ENCODE assay signal across 17 cellular contexts in genomic region chr20:59748555-59749292, GRCh38.
DNase-seq lines count a peak whose midpoint lies in the region; ATAC-seq and TF ChIP-seq lines count a peak whose summit lies in the region.
"Had no signal": no experiment of that assay in that cellular context is flagged by ENCODE, and none has a peak within 500 bp of the region (broad histone marks: within the 10 kb centered on the region; RNA-seq: fewer than 3 reads in every experiment).

No MANE protein-coding gene starts in this region.

- H3K27me3 ChIP-seq in breast epithelium, result peaks cover 0 to 36% of the 10 kb centered on the region in 2 donors
- H3K27me3 ChIP-seq in mesenchymal stem cell (ENCODE audit: control insufficient read depth in 1 of 2, insufficient read depth in 1 of 2, low read length in 2 of 2), result peaks cover 0 to 36% of the 10 kb centered on the region in 2 experiments
- H3K27me3 ChIP-seq in thyroid gland, result no peaks in the 10 kb centered on the region
- H3K27me3 ChIP-seq in lower lobe of right lung (ENCODE audit: low read depth), result peaks cover 41% of the 10 kb centered on the region
- H3K27me3 ChIP-seq: cardiac muscle cell had no signal

- TF ChIP-seq CTCF in breast epithelium (IDR thresholded peaks at IDR 0.05) (no peak), MCF 10A (IDR thresholded peaks at IDR 0.05; ENCODE audit: unreplicated experiment) (no peak), cardiac fibroblast (IDR thresholded peaks at IDR 0.05; ENCODE audit: low read depth, low read length) (no peak), thyroid gland (IDR thresholded peaks at IDR 0.05) (no peak), lower lobe of right lung (IDR thresholded peaks at IDR 0.05) (no peak)

- BruUV-seq in MCF 10A (replicated peaks; lab: Mats Ljungman, UMichigan), result no TSS peak

- ATAC-seq in lower lobe of right lung, result no peak
- ATAC-seq: A549 had no signal

- H3K4me1 ChIP-seq in breast epithelium (no peaks in the 10 kb centered on the region), mesenchymal stem cell (ENCODE audit: control insufficient read depth, insufficient read depth, low read depth, low read length) (peaks cover 1% of the 10 kb centered on the region), thyroid gland (peaks cover 0 to 3% of the 10 kb centered on the region in 2 donors), lower lobe of right lung (peaks cover 16% of the 10 kb centered on the region)
- H3K4me1 ChIP-seq: A549, Caco-2 had no signal

- no peak overlapping the region for H4K91ac ChIP-seq in mesenchymal stem cell (ENCODE audit: low read length)

- no peak overlapping the region for H2BK12ac ChIP-seq in mesenchymal stem cell (ENCODE audit: low read length in 2 of 2)

- no peaks in the 10 kb centered on the region for H3K36me3 ChIP-seq in breast epithelium
- H3K36me3 ChIP-seq in mesenchymal stem cell (ENCODE audit: control insufficient read depth in 1 of 2, insufficient read depth in 2 of 2, low read depth in 1 of 2, low read length in 2 of 2), result no peaks in the 10 kb centered on the region
- no peaks in the 10 kb centered on the region for H3K36me3 ChIP-seq in thyroid gland
- no peaks in the 10 kb centered on the region for H3K36me3 ChIP-seq in lower lobe of right lung
- H3K36me3 ChIP-seq: cardiac muscle cell, heart right ventricle had no signal

- POLR2A ChIA-PET in MCF 10A (lab: Yijun Ruan, JAX), result interaction anchor here (0.7 kb wide), 2 partner anchors 96 to 928 kb away, joined by 3 read pairs; no protein-coding TSS in a partner anchor

- no peak overlapping the region for H3K18ac ChIP-seq in mesenchymal stem cell (ENCODE audit: low read depth in 1 of 2, low read length in 2 of 2)

- TF ChIP-seq POLR2A in breast epithelium (IDR thresholded peaks at IDR 0.05) (no peak), thyroid gland (IDR thresholded peaks at IDR 0.05) (no peak)

- H3K4me2 ChIP-seq in mesenchymal stem cell (ENCODE audit: low read length, poor library complexity, severe bottlenecking), result no peak overlapping the region
- H3K4me2 ChIP-seq: A549 had no signal

- H3K4me3 Mint-ChIP-seq in MCF 10A (ENCODE audit: unreplicated experiment), result no peak overlapping the region
- H3K4me3 Mint-ChIP-seq: IgD-negative memory B cell had no signal

- DNase-seq in breast epithelium (ENCODE audit: low spot score in 2 of 2), result peak in 1 of 2 donors; percentile 48
- DNase-seq in MCF 10A (ENCODE audit: unreplicated experiment), result no peak
- DNase-seq in cardiac fibroblast (ENCODE audit: low read depth in 2 of 2), result peak; percentile 3 to 34
- no peak for DNase-seq in mesenchymal stem cell
- peak; percentile 51 to 69 for DNase-seq in thyroid gland
- DNase-seq in activated naive CD4-positive, alpha-beta T cell treated with anti-CD3 and anti-CD28 coated beads, Interleukin-2, amount 50 U/mL, for 16 hours, result no peak
- no peak for DNase-seq in lower lobe of right lung
- DNase-seq in hippocampal formation (lab: John Stamatoyannopoulos, UW), result no peak
- DNase-seq: activated naive CD4-positive, alpha-beta T cell; Caco-2; NCI-H1105; NCI-H2227 treated with DMSO at 0.1 percent for 48 hours had no signal

- no peaks in the 10 kb centered on the region for H3K79me1 ChIP-seq in mesenchymal stem cell (replicated peaks; ENCODE audit: low read length, poor library complexity, severe bottlenecking)

- H2AK5ac ChIP-seq in mesenchymal stem cell (ENCODE audit: low read length, severe bottlenecking), result no peak overlapping the region

- H4K8ac ChIP-seq in mesenchymal stem cell (ENCODE audit: low read length), result no peak overlapping the region

- no peaks in the 10 kb centered on the region for H3K9me3 Mint-ChIP-seq in MCF 10A (ENCODE audit: unreplicated experiment)

- H3K4me1 Mint-ChIP-seq in MCF 10A (ENCODE audit: insufficient read depth, unreplicated experiment), result no peaks in the 10 kb centered on the region

- H3K27ac ChIP-seq in breast epithelium (peak overlapping the region; percentile 23 to 58), mesenchymal stem cell (ENCODE audit: low read length, poor library complexity, severe bottlenecking) (no peak overlapping the region), thyroid gland (no peak overlapping the region), lower lobe of right lung (no peak overlapping the region)
- H3K27ac ChIP-seq: A549, cardiac muscle cell, SK-N-MC had no signal

- H3K27me3 Mint-ChIP-seq in MCF 10A (ENCODE audit: insufficient read depth, unreplicated experiment), result peaks cover 74% of the 10 kb centered on the region

- H2BK5ac ChIP-seq in mesenchymal stem cell (ENCODE audit: low read depth, low read length, poor library complexity, severe bottlenecking), result no peak overlapping the region

- 79% methylated on average over 14 of the region's 15 CpGs for WGBS in mesenchymal stem cell
- WGBS in thyroid gland, 2 donors, result 62 to 68% methylated on average over 15 of the region's 15 CpGs

- no peak overlapping the region for H3K4me3 ChIP-seq in breast epithelium
- no peak overlapping the region for H3K4me3 ChIP-seq in cardiac fibroblast (replicated peaks in 1 of 2; ENCODE audit: low read depth in 2 of 2, low read length in 2 of 2)
- peak overlapping the region in 1 of 2 experiments; percentile 66 for H3K4me3 ChIP-seq in mesenchymal stem cell (ENCODE audit: insufficient read depth in 1 of 2, low read depth in 1 of 2, low read length in 2 of 2)
- no peak overlapping the region for H3K4me3 ChIP-seq in thyroid gland (replicated peaks in 1 of 3)
- H3K4me3 ChIP-seq in lower lobe of right lung, result no peak overlapping the region
- H3K4me3 ChIP-seq: A549, cardiac muscle cell, heart right ventricle, SK-N-MC had no signal

- H2BK120ac ChIP-seq in mesenchymal stem cell (ENCODE audit: low read depth, low read length), result no peak overlapping the region

- intact Hi-C loops in breast epithelium (cut with DNase I; ENCODE audit: low total_unique reads), result no loop called here
- intact Hi-C loops in MCF 10A (cut with micrococcal nuclease), result no loop called here
- intact Hi-C loops in thyroid gland (cut with DNase I), result no loop called here
- intact Hi-C loops in lower lobe of right lung (cut with DNase I), result no loop called here

- no peak overlapping the region for H2BK15ac ChIP-seq in mesenchymal stem cell (ENCODE audit: low read depth, poor library complexity, severe bottlenecking)

- CTCF ChIA-PET in MCF 10A (lab: Yijun Ruan, JAX), result interaction anchor here (0.5 to 6.6 kb wide), 13 partner anchors 21 to 566 kb away, joined by 3 to 54 read pairs (median 3); no protein-coding TSS in a partner anchor

- H3K9ac ChIP-seq in mesenchymal stem cell (ENCODE audit: low read length), result peak overlapping the region; percentile 80

- H3K23ac ChIP-seq in mesenchymal stem cell (ENCODE audit: low read length in 2 of 2), result no peak overlapping the region

- no peaks in the 10 kb centered on the region for H3K36me3 Mint-ChIP-seq in MCF 10A (ENCODE audit: insufficient read depth, unreplicated experiment)
- H3K36me3 Mint-ChIP-seq: IgD-negative memory B cell had no signal

- H3K9me3 ChIP-seq in breast epithelium, result no peaks in the 10 kb centered on the region
- H3K9me3 ChIP-seq in mesenchymal stem cell (ENCODE audit: control insufficient read depth, low read length), result no peaks in the 10 kb centered on the region
- no peaks in the 10 kb centered on the region for H3K9me3 ChIP-seq in thyroid gland
- no peaks in the 10 kb centered on the region for H3K9me3 ChIP-seq in lower lobe of right lung
- H3K9me3 ChIP-seq: A549, Caco-2, heart right ventricle had no signal

- H3K4ac ChIP-seq in mesenchymal stem cell (ENCODE audit: low read depth in 1 of 2, low read length in 2 of 2), result no peak overlapping the region

- no peak overlapping the region for H3K27ac Mint-ChIP-seq in MCF 10A (ENCODE audit: low read depth, unreplicated experiment)
- H3K27ac Mint-ChIP-seq: IgD-negative memory B cell had no signal

- no peak overlapping the region for H2AFZ ChIP-seq in mesenchymal stem cell (ENCODE audit: low read depth, low read length)

- H3K14ac ChIP-seq in mesenchymal stem cell (ENCODE audit: low read length in 2 of 2), result no peak overlapping the region

Comparison
In these comparisons a context has a peak if more than half of its experiments do, and no peak if none do; other contexts are left out.
1. DNase-seq: peak in cardiac fibroblast (2 of 2) and thyroid gland (2 of 2); none in MCF 10A (single experiment), mesenchymal stem cell (single experiment), activated naive CD4-positive, alpha-beta T cell treated with anti-CD3 and anti-CD28 coated beads, Interleukin-2, amount 50 U/mL, for 16 hours (single experiment), lower lobe of right lung (single experiment) and hippocampal formation (0 of 2).
2. H3K27ac ChIP-seq: peak in breast epithelium (2 of 2); none in mesenchymal stem cell (single experiment), thyroid gland (0 of 3) and lower lobe of right lung (single experiment).